11 cellular contexts compared by ENCODE assay signal in the genomic region with DNA sequence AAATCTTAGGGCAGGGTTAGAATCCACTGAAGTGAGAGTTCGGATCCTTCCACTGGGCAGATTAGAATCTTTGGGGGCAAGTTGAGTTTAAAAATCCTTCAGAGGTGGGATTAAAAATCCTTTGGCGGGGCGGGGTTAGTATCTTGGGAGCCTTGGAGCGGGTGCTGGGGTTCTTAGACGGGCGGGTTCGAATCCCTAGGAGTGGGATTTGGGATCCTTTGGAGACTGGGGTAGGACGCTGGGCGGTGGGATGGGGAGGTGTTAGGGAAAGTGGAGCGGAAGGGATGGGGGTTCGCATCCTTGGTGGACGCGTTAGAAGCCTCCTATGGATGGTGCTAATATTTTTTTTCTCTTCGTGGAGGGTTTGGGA. TPM values are rescaled to one million over a fixed set of nuclear protein-coding genes. Genes with fewer than 3 reads are reported as not detected.
DNase-seq lines count a peak whose midpoint lies in the region; ATAC-seq and TF ChIP-seq lines count a peak whose summit lies in the region.
"Had no signal": no experiment of that assay in that cellular context is flagged by ENCODE, and none has a peak within 500 bp of the region (broad histone marks: within the 10 kb centered on the region; RNA-seq: fewer than 3 reads in every experiment).

No MANE protein-coding gene starts in this region.

- TF ChIP-seq CTCF in H9 (conservative IDR thresholded peaks at IDR 0.05) (no peak), coronary artery (IDR thresholded peaks at IDR 0.05) (no peak), vagina (IDR thresholded peaks at IDR 0.05) (no peak)

- peaks cover 0 to 36% (median 27%) of the 10 kb centered on the region in 11 experiments; a peak in 15 of 22 replicates for H3K36me3 ChIP-seq in BLaER1 treated with 17β-estradiol and CSF1 and Interleukin-3, amounts not matched to agents 10 nM and 100 nM
- H3K36me3 ChIP-seq in vagina = no peaks in the 10 kb centered on the region
- H3K36me3 ChIP-seq: brain microvascular endothelial cell had no signal

- peaks cover 20% of the 10 kb centered on the region for H3K23me2 ChIP-seq in H9 (ENCODE audit: insufficient read length, low read depth, low read length, poor library complexity, severe bottlenecking)

- peak overlapping the region; percentile 25 for H2AFZ ChIP-seq in H9 (ENCODE audit: low read length)

- no peak overlapping the region for H3K4ac ChIP-seq in H9 (ENCODE audit: low read depth, low read length)

- peaks cover 0 to 24% (median 0%) of the 10 kb centered on the region in 11 experiments; a peak in 9 of 22 replicates for H3K27me3 ChIP-seq in BLaER1 treated with 17β-estradiol and CSF1 and Interleukin-3, amounts not matched to agents 10 nM and 100 nM
- H3K27me3 ChIP-seq in H9 (ENCODE audit: insufficient read depth, low read length) (peaks cover 12% of the 10 kb centered on the region; the same call in 1 of the 2 replicates), vagina (no peaks in the 10 kb centered on the region)

- peaks cover 37 to 66% (median 53%) of the 10 kb centered on the region in 10 experiments for H3K4me1 ChIP-seq in BLaER1 treated with 17β-estradiol and CSF1 and Interleukin-3, amounts not matched to agents 10 nM and 100 nM
- no peaks in the 10 kb centered on the region for H3K4me1 ChIP-seq in H9 (ENCODE audit: insufficient read depth, low read length)
- peaks cover 20% of the 10 kb centered on the region for H3K4me1 ChIP-seq in vagina

- H3K14ac ChIP-seq in H9 (ENCODE audit: insufficient read depth, low read length) = no peak overlapping the region

- no peak overlapping the region for H3K23ac ChIP-seq in H9 (ENCODE audit: insufficient read length, low read depth, low read length)

- peak overlapping the region; percentile 85 to 100 (median 94) for H3K4me2 ChIP-seq in BLaER1 treated with 17β-estradiol and CSF1 and Interleukin-3, amounts not matched to agents 10 nM and 100 nM
- peak overlapping the region; percentile 66 for H3K4me2 ChIP-seq in H9 (ENCODE audit: insufficient read depth, insufficient read length, low read length)

- peaks cover 0 to 7% (median 0%) of the 10 kb centered on the region in 11 experiments; a peak in 6 of 22 replicates for H3K9me3 ChIP-seq in BLaER1 treated with 17β-estradiol and CSF1 and Interleukin-3, amounts not matched to agents 10 nM and 100 nM (replicated peaks in 1 of 11)
- H3K9me3 ChIP-seq in H9 (ENCODE audit: control insufficient read depth, low read depth, low read length) (no peaks in the 10 kb centered on the region), vagina (no peaks in the 10 kb centered on the region)

- no peak overlapping the region for H2BK12ac ChIP-seq in H9 (ENCODE audit: insufficient read length, low read depth, low read length)

- no peak overlapping the region for H4K8ac ChIP-seq in H9 (replicated peaks; ENCODE audit: insufficient read length, low read depth, low read length)

- H2BK20ac ChIP-seq in H9 (ENCODE audit: low read depth, low read length, poor library complexity, severe bottlenecking) = no peak overlapping the region

- DNase-seq in H9 (no peak), coronary artery (ENCODE audit: low spot score) (no peak), DMS 273 (lab: John Stamatoyannopoulos, UW; ENCODE audit: unreplicated experiment) (no peak), vagina (ENCODE audit: extremely low spot score in 2 of 2) (no peak)
- DNase-seq in natural killer cell treated with Interleukin-12 subunit alpha and Interleukin-12 subunit beta and Interleukin-15 and Interleukin-18, amount 100 ng/mL, for 72 hours (ENCODE audit: low spot score) = no peak
- DNase-seq: activated CD4-positive, alpha-beta T cell treated with anti-CD3 and anti-CD28 coated beads, Interleukin-2, amount 50 U/mL, for 1 hour; brain microvascular endothelial cell; NCI-H226 had no signal

- no peak overlapping the region for H2BK15ac ChIP-seq in H9 (ENCODE audit: low read depth, low read length)

- no peak overlapping the region for H4K91ac ChIP-seq in H9 (ENCODE audit: insufficient read length, low read depth, low read length)

- no peak overlapping the region for H3T11ph ChIP-seq in H9 (ENCODE audit: low read length)

- peak overlapping the region; percentile 68 to 88 for H3K4me3 Mint-ChIP-seq in H9
- H3K4me3 Mint-ChIP-seq in natural killer cell treated with Interleukin-12 subunit alpha and Interleukin-12 subunit beta and Interleukin-15 and Interleukin-18, amount 100 ng/mL, for 72 hours = peak overlapping the region; percentile 68

- H3K18ac ChIP-seq in H9 (ENCODE audit: insufficient read length, low read depth, low read length) = no peak overlapping the region

- H3K79me1 ChIP-seq in H9 (ENCODE audit: insufficient read depth, low read depth, low read length, poor library complexity, severe bottlenecking) = no peaks in the 10 kb centered on the region

- H2BK5ac ChIP-seq in H9 (ENCODE audit: insufficient read length, low read length) = no peak overlapping the region

- H4K20me1 ChIP-seq in BLaER1 treated with 17β-estradiol and CSF1 and Interleukin-3, amounts not matched to agents 10 nM and 100 nM = peaks cover 0 to 17% (median 0%) of the 10 kb centered on the region in 11 experiments; a peak in 6 of 22 replicates
- H4K20me1 ChIP-seq in H9 (ENCODE audit: control insufficient read depth, insufficient read depth, insufficient read length) = no peaks in the 10 kb centered on the region

- H2BK120ac ChIP-seq in H9 (ENCODE audit: low read depth, low read length, poor library complexity, severe bottlenecking) = no peak overlapping the region

- ATAC-seq in natural killer cell treated with Interleukin-12 subunit alpha and Interleukin-12 subunit beta and Interleukin-15 and Interleukin-18, amount 100 ng/mL, for 72 hours = peak in 1 of 2 donors; percentile 15
- ATAC-seq in HG02970 (IDR thresholded peaks at IDR 0.05; ENCODE audit: low FRiP score, unreplicated experiment) (no peak), HG03521 (IDR thresholded peaks at IDR 0.05; ENCODE audit: unreplicated experiment) (no peak)

- no CpG with 5 or more reads among the region's 14 CpGs for WGBS in H9 (ENCODE audit: extremely low coverage, insufficient read length, low lambda C conversion rate)

- no peaks in the 10 kb centered on the region; a peak in 1 of 7 replicates for H3K36me3 Mint-ChIP-seq in H9 (ENCODE audit: insufficient read depth in 1 of 3, low read depth in 3 of 3)
- H3K36me3 Mint-ChIP-seq in natural killer cell treated with Interleukin-12 subunit alpha and Interleukin-12 subunit beta and Interleukin-15 and Interleukin-18, amount 100 ng/mL, for 72 hours = no peaks in the 10 kb centered on the region

- peak overlapping the region in 10 of 11 experiments; percentile 84 to 100 (median 100); a peak in 21 of 22 replicates for H3K27ac ChIP-seq in BLaER1 treated with 17β-estradiol and CSF1 and Interleukin-3, amounts not matched to agents 10 nM and 100 nM
- H3K27ac ChIP-seq in H9 (ENCODE audit: insufficient read length, low read depth, low read length) = no peak overlapping the region
- peak overlapping the region in 1 of 2 donors; percentile 58 for H3K27ac ChIP-seq in coronary artery
- no peak overlapping the region for H3K27ac ChIP-seq in vagina
- H3K27ac ChIP-seq: brain microvascular endothelial cell had no signal

- H3K56ac ChIP-seq in H9 (ENCODE audit: insufficient read length, low read depth, low read length) = no peak overlapping the region

- H3K9ac ChIP-seq in BLaER1 treated with 17β-estradiol and CSF1 and Interleukin-3, amounts not matched to agents 10 nM and 100 nM = peak overlapping the region; percentile 82 to 100 (median 99)
- H3K9ac ChIP-seq in H9 (ENCODE audit: extremely low read depth, insufficient read length, low read length) = no peak overlapping the region

- intact Hi-C loops in vagina (cut with DNase I) = no loop called here

- no peak overlapping the region for H2AK5ac ChIP-seq in H9 (ENCODE audit: insufficient read length, low read length)

- no peak overlapping the region for H3K27ac Mint-ChIP-seq in H9
- H3K27ac Mint-ChIP-seq in natural killer cell treated with Interleukin-12 subunit alpha and Interleukin-12 subunit beta and Interleukin-15 and Interleukin-18, amount 100 ng/mL, for 72 hours = peak overlapping the region in 1 of 2 donors; percentile 51

- no peaks in the 10 kb centered on the region for H3K79me2 ChIP-seq in H9 (ENCODE audit: insufficient read depth, low read length)

- no peak overlapping the region for H4K5ac ChIP-seq in H9 (ENCODE audit: insufficient read length, low read depth, low read length)

- H3K4me1 Mint-ChIP-seq in H9 = peaks cover 17 to 19% of the 10 kb centered on the region in 2 experiments
- H3K4me1 Mint-ChIP-seq in natural killer cell treated with Interleukin-12 subunit alpha and Interleukin-12 subunit beta and Interleukin-15 and Interleukin-18, amount 100 ng/mL, for 72 hours (ENCODE audit: low read depth in 2 of 2) = peaks cover 15 to 17% of the 10 kb centered on the region in 2 donors

- H3K27me3 Mint-ChIP-seq in H9 (ENCODE audit: low read depth) = peaks cover 72% of the 10 kb centered on the region
- H3K27me3 Mint-ChIP-seq in natural killer cell treated with Interleukin-12 subunit alpha and Interleukin-12 subunit beta and Interleukin-15 and Interleukin-18, amount 100 ng/mL, for 72 hours = peaks cover 36 to 46% of the 10 kb centered on the region in 2 donors

- H3K9me3 Mint-ChIP-seq in H9 = no peaks in the 10 kb centered on the region
- H3K9me3 Mint-ChIP-seq in natural killer cell treated with Interleukin-12 subunit alpha and Interleukin-12 subunit beta and Interleukin-15 and Interleukin-18, amount 100 ng/mL, for 72 hours = no peaks in the 10 kb centered on the region

- H3K4me3 ChIP-seq in BLaER1 treated with 17β-estradiol and CSF1 and Interleukin-3, amounts not matched to agents 10 nM and 100 nM = peak overlapping the region; percentile 62 to 99 (median 92)
- H3K4me3 ChIP-seq in coronary artery (peak overlapping the region; percentile 66), vagina (no peak overlapping the region)

- TF ChIP-seq POLR2A in vagina (IDR thresholded peaks at IDR 0.05) = no peak

RNA-seq across cellular contexts. Expression of a gene that starts 0.3 kb away (rescaled TPM):
- total RNA-seq in H9 (2021) (1.7 and 1.8 TPM in 2 replicates), vagina (10.1 TPM)
- total RNA-seq in natural killer cell treated with Interleukin-12 subunit alpha and Interleukin-12 subunit beta and Interleukin-15 and Interleukin-18, amount 100 ng/mL, for 72 hours = under 1 TPM in 1 of 2 donors, not detected in 1; 0.14 TPM

RNA-seq across cellular contexts. Expression of a gene that starts 41.5 kb away (rescaled TPM):
- total RNA-seq in H9 (2021) (4.6 and 5.2 TPM in 2 replicates), vagina (8.6 TPM)
- total RNA-seq in natural killer cell treated with Interleukin-12 subunit alpha and Interleukin-12 subunit beta and Interleukin-15 and Interleukin-18, amount 100 ng/mL, for 72 hours = not detected

RNA-seq across cellular contexts. Expression of a gene that starts 57.8 kb away (rescaled TPM):
- 59.4 and 62.3 TPM in 2 replicates for total RNA-seq in H9 (2021)
- 10 to 100 TPM; 57.9 to 58.1 TPM for total RNA-seq in natural killer cell treated with Interleukin-12 subunit alpha and Interleukin-12 subunit beta and Interleukin-15 and Interleukin-18, amount 100 ng/mL, for 72 hours
- total RNA-seq in vagina = 32.2 TPM

Comparison
In these comparisons a context has a peak if more than half of its experiments do, and no peak if none do; other contexts are left out.
1. H3K27ac ChIP-seq: peak in BLaER1 treated with 17β-estradiol and CSF1 and Interleukin-3, amounts not matched to agents 10 nM and 100 nM (10 of 11); none in H9 (single experiment) and vagina (single experiment).
2. H3K4me3 ChIP-seq: peak in BLaER1 treated with 17β-estradiol and CSF1 and Interleukin-3, amounts not matched to agents 10 nM and 100 nM (10 of 10) and coronary artery (single experiment); none in vagina (0 of 2).